Comparison of ENCODE assay signal across 1 cellular context in the genomic region with DNA sequence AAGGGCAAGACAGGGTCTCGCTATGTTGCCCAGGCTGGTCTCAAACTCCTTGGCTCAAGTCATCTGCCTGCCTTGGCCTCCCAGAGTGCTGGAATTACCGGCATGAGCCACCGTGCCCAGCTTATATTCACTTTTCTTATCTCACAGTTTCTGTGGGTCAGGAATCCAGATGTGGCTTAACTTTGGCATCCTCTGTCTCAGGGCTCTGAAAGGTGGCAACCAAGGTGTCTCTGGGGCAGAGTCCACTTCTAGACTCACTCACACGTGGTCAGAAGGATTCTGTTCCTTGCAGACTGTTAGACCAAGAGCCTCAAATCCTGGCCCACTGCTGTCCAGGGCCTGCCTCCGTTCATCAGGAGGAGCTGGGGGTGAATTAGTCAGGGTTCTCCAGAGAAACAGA.
TF ChIP-seq lines count a peak whose summit lies in the region.

No MANE protein-coding gene starts in this region.

TF ChIP-seq in H1, 55 proteins besides CTCF, POLR2A, EP300 and RAD21:
- TF ChIP-seq RNF2 (IDR thresholded peaks at IDR 0.05; ENCODE audit: borderline replicate concordance, low read depth, low read length, missing control alignments, poor library complexity, severe bottlenecking) (no peak), SAP30 (IDR thresholded peaks at IDR 0.05; ENCODE audit: insufficient read depth, insufficient replicate concordance, low read length) (no peak), KDM1A (IDR thresholded peaks at IDR 0.05; ENCODE audit: borderline replicate concordance, low read length) (no peak), TEAD4 (IDR thresholded peaks at IDR 0.05; ENCODE audit: low read depth, low read length) (no peak), CBX8 (IDR thresholded peaks at IDR 0.05; ENCODE audit: borderline replicate concordance, low read depth, low read length) (no peak), TBP (IDR thresholded peaks at IDR 0.05; ENCODE audit: low read depth, low read length) (no peak), CHD2 (IDR thresholded peaks at IDR 0.05; ENCODE audit: low read length) (no peak), GABPA (IDR thresholded peaks at IDR 0.05; ENCODE audit: borderline replicate concordance, insufficient read depth, low read length) (no peak), RXRA (IDR thresholded peaks at IDR 0.05; ENCODE audit: insufficient read depth, low read depth, low read length) (no peak), SP1 (IDR thresholded peaks at IDR 0.05; ENCODE audit: low read depth, low read length) (no peak), SP2 (IDR thresholded peaks at IDR 0.05; ENCODE audit: low read length) (no peak), ASH2L (IDR thresholded peaks at IDR 0.05; ENCODE audit: low read length) (no peak), KDM5A (IDR thresholded peaks at IDR 0.05; ENCODE audit: low read length) (no peak), FOSL1 (IDR thresholded peaks at IDR 0.05; ENCODE audit: insufficient read depth, low read depth, low read length) (no peak), POLR2AphosphoS5 (IDR thresholded peaks at IDR 0.05; ENCODE audit: low read depth, low read length) (no peak), BCL11A (IDR thresholded peaks at IDR 0.05; ENCODE audit: low read depth in 2 of 2, low read length in 2 of 2) (no peak)
- TF ChIP-seq, protein P1, sequence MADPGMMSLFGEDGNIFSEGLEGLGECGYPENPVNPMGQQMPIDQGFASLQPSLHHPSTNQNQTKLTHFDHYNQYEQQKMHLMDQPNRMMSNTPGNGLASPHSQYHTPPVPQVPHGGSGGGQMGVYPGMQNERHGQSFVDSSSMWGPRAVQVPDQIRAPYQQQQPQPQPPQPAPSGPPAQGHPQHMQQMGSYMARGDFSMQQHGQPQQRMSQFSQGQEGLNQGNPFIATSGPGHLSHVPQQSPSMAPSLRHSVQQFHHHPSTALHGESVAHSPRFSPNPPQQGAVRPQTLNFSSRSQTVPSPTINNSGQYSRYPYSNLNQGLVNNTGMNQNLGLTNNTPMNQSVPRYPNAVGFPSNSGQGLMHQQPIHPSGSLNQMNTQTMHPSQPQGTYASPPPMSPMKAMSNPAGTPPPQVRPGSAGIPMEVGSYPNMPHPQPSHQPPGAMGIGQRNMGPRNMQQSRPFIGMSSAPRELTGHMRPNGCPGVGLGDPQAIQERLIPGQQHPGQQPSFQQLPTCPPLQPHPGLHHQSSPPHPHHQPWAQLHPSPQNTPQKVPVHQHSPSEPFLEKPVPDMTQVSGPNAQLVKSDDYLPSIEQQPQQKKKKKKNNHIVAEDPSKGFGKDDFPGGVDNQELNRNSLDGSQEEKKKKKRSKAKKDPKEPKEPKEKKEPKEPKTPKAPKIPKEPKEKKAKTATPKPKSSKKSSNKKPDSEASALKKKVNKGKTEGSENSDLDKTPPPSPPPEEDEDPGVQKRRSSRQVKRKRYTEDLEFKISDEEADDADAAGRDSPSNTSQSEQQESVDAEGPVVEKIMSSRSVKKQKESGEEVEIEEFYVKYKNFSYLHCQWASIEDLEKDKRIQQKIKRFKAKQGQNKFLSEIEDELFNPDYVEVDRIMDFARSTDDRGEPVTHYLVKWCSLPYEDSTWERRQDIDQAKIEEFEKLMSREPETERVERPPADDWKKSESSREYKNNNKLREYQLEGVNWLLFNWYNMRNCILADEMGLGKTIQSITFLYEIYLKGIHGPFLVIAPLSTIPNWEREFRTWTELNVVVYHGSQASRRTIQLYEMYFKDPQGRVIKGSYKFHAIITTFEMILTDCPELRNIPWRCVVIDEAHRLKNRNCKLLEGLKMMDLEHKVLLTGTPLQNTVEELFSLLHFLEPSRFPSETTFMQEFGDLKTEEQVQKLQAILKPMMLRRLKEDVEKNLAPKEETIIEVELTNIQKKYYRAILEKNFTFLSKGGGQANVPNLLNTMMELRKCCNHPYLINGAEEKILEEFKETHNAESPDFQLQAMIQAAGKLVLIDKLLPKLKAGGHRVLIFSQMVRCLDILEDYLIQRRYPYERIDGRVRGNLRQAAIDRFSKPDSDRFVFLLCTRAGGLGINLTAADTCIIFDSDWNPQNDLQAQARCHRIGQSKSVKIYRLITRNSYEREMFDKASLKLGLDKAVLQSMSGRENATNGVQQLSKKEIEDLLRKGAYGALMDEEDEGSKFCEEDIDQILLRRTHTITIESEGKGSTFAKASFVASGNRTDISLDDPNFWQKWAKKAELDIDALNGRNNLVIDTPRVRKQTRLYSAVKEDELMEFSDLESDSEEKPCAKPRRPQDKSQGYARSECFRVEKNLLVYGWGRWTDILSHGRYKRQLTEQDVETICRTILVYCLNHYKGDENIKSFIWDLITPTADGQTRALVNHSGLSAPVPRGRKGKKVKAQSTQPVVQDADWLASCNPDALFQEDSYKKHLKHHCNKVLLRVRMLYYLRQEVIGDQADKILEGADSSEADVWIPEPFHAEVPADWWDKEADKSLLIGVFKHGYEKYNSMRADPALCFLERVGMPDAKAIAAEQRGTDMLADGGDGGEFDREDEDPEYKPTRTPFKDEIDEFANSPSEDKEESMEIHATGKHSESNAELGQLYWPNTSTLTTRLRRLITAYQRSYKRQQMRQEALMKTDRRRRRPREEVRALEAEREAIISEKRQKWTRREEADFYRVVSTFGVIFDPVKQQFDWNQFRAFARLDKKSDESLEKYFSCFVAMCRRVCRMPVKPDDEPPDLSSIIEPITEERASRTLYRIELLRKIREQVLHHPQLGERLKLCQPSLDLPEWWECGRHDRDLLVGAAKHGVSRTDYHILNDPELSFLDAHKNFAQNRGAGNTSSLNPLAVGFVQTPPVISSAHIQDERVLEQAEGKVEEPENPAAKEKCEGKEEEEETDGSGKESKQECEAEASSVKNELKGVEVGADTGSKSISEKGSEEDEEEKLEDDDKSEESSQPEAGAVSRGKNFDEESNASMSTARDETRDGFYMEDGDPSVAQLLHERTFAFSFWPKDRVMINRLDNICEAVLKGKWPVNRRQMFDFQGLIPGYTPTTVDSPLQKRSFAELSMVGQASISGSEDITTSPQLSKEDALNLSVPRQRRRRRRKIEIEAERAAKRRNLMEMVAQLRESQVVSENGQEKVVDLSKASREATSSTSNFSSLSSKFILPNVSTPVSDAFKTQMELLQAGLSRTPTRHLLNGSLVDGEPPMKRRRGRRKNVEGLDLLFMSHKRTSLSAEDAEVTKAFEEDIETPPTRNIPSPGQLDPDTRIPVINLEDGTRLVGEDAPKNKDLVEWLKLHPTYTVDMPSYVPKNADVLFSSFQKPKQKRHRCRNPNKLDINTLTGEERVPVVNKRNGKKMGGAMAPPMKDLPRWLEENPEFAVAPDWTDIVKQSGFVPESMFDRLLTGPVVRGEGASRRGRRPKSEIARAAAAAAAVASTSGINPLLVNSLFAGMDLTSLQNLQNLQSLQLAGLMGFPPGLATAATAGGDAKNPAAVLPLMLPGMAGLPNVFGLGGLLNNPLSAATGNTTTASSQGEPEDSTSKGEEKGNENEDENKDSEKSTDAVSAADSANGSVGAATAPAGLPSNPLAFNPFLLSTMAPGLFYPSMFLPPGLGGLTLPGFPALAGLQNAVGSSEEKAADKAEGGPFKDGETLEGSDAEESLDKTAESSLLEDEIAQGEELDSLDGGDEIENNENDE (IDR thresholded peaks at IDR 0.05; ENCODE audit: insufficient replicate concordance, low read length), result no peak
TF ChIP-seq in H1: peak in this region for 0.
